11 cellular contexts compared by ENCODE assay signal in genomic region chr18:12819330-12819729, GRCh38.
DNase-seq lines count a peak whose midpoint lies in the region; ATAC-seq and TF ChIP-seq lines count a peak whose summit lies in the region.
"Had no signal": no experiment of that assay in that cellular context is flagged by ENCODE, and none has a peak within 500 bp of the region (broad histone marks: within the 10 kb centered on the region; RNA-seq: fewer than 3 reads in every experiment).

No MANE protein-coding gene starts in this region.

- peak overlapping the region; percentile 24 for H3K27ac Mint-ChIP-seq in chondrocyte (ENCODE audit: unreplicated experiment)
- H3K27ac Mint-ChIP-seq: progenitor cell of endocrine pancreas had no signal

- no peaks in the 10 kb centered on the region for H3K9me3 Mint-ChIP-seq in chondrocyte (ENCODE audit: low read depth)

- H3K36me3 Mint-ChIP-seq in chondrocyte (ENCODE audit: low read depth), result peaks cover 10% of the 10 kb centered on the region

- H3K4me1 Mint-ChIP-seq in chondrocyte (ENCODE audit: low read depth), result peaks cover 32% of the 10 kb centered on the region

- DNase-seq in chondrocyte (ENCODE audit: low spot score) (no peak), NCI-H1436 (lab: John Stamatoyannopoulos, UW) (no peak), foreskin melanocyte (no peak), HK-2 (ENCODE audit: unreplicated experiment) (no peak)
- DNase-seq: DMS 273 treated with DMSO at 0.1 percent for 48 hours, NCI-H82 had no signal

- no peak for TF ChIP-seq CTCF in chondrocyte (IDR thresholded peaks at IDR 0.05)

- no peak overlapping the region for H3K4me3 Mint-ChIP-seq in chondrocyte (ENCODE audit: unreplicated experiment)

- ATAC-seq in GM18511 (IDR thresholded peaks at IDR 0.05; ENCODE audit: unreplicated experiment), result peak; percentile 88
- ATAC-seq in GM19467 (IDR thresholded peaks at IDR 0.05; ENCODE audit: unreplicated experiment), result peak; percentile 76
- ATAC-seq in HG03135 (IDR thresholded peaks at IDR 0.05; ENCODE audit: unreplicated experiment), result peak; percentile 87
- no peak for ATAC-seq in GM21367 (IDR thresholded peaks at IDR 0.05; ENCODE audit: unreplicated experiment)

- H3K27me3 Mint-ChIP-seq in chondrocyte (ENCODE audit: low read depth), result no peaks in the 10 kb centered on the region
- H3K27me3 Mint-ChIP-seq: progenitor cell of endocrine pancreas had no signal
